ENCODE assay signal across 31 cellular contexts in genomic region chr17:6787081-6787693, GRCh38. TPM values are rescaled to one million over a fixed set of nuclear protein-coding genes. Genes with fewer than 3 reads are reported as not detected.
DNase-seq lines count a peak whose midpoint lies in the region; ATAC-seq, FAIRE-seq and TF ChIP-seq lines count a peak whose summit lies in the region.
"Had no signal": no experiment of that assay in that cellular context is flagged by ENCODE, and none has a peak within 500 bp of the region (broad histone marks: within the 10 kb centered on the region; RNA-seq: fewer than 3 reads in every experiment).

No MANE protein-coding gene starts in this region.

- H2BK15ac ChIP-seq in neuronal stem cell (ENCODE audit: low read length), result no peak overlapping the region

- H2BK120ac ChIP-seq in neuronal stem cell (ENCODE audit: low read depth, low read length), result no peak overlapping the region

- intact Hi-C loops in esophagus squamous epithelium (cut with DNase I), result no loop called here

- no peak overlapping the region for H2AK5ac ChIP-seq in neuronal stem cell (ENCODE audit: low read depth, low read length)

- H3K27me3 Mint-ChIP-seq in stimulated activated naive B cell treated with anti-CD40 and anti-IgM and Interleukin-4, amounts not matched to agents 10 μg/mL and 1 μg/mL and 100 μg/mL, for 72 hours, result peaks cover 51 to 53% of the 10 kb centered on the region in 2 donors

- H3K9me3 Mint-ChIP-seq in stimulated activated naive B cell treated with anti-CD40 and anti-IgM and Interleukin-4, amounts not matched to agents 10 μg/mL and 1 μg/mL and 100 μg/mL, for 72 hours, result no peaks in the 10 kb centered on the region

- no peak overlapping the region for H3K27ac Mint-ChIP-seq in stimulated activated naive B cell treated with anti-CD40 and anti-IgM and Interleukin-4, amounts not matched to agents 10 μg/mL and 1 μg/mL and 100 μg/mL, for 72 hours
- H3K27ac Mint-ChIP-seq: natural killer cell treated with Interleukin-12 subunit alpha and Interleukin-12 subunit beta and Interleukin-15 and Interleukin-18, amount 100 ng/mL, for 72 hours; T-cell had no signal

- no peak overlapping the region for H3K4me2 ChIP-seq in neuronal stem cell (ENCODE audit: insufficient read depth, low read length, poor library complexity, severe bottlenecking)

- H3K4me1 ChIP-seq in esophagus squamous epithelium (peaks cover 0 to 41% (median 0%) of the 10 kb centered on the region in 3 donors), neuronal stem cell (ENCODE audit: control insufficient read depth in 2 of 2, insufficient read depth in 1 of 2, low read depth in 1 of 2, low read length in 2 of 2) (no peaks in the 10 kb centered on the region), BE2C (no peaks in the 10 kb centered on the region)
- H3K4me1 ChIP-seq: gastroesophageal sphincter, lower lobe of right lung, upper lobe of right lung had no signal

- DNase-seq in RPMI8226 (peak; percentile 46), bronchial epithelial cell (ENCODE audit: low read depth) (peak; percentile 74), esophagus squamous epithelium (lab: John Stamatoyannopoulos, UW) (no peak), neuronal stem cell (ENCODE audit: low spot score) (no peak), BE2C (no peak)
- no peak for DNase-seq in stimulated activated naive B cell treated with anti-CD40 and anti-IgM and Interleukin-4, amounts not matched to agents 10 μg/mL and 1 μg/mL and 100 μg/mL, for 72 hours
- DNase-seq: activated CD4-positive, alpha-beta T cell treated with anti-CD3 and anti-CD28 coated beads for 48 hours; activated effector memory CD4-positive, alpha-beta T cell treated with Interleukin-2 at 50 U/mL for 16 hours; COR-L47; DMS53; erythroblast; lower lobe of right lung; mucosa of descending colon; NCI-H1048; NCI-H187; NCI-H524 treated with DMSO at 0.1 percent for 48 hours; small intestine; stimulated activated naive CD4-positive, alpha-beta T cell; T-cell; upper lobe of right lung had no signal

- H3K27me3 ChIP-seq in bronchial epithelial cell (ENCODE audit: control insufficient read depth, insufficient read depth, low read length), result peaks cover 1% of the 10 kb centered on the region
- peaks cover 0 to 6% (median 0%) of the 10 kb centered on the region in 4 donors for H3K27me3 ChIP-seq in esophagus squamous epithelium
- H3K27me3 ChIP-seq in neuronal stem cell (ENCODE audit: control insufficient read depth in 3 of 3, insufficient read depth in 3 of 3, low read depth in 1 of 3, low read length in 3 of 3), result peaks cover 0 to 5% (median 0%) of the 10 kb centered on the region in 3 experiments
- no peaks in the 10 kb centered on the region for H3K27me3 ChIP-seq in BE2C

- no peak overlapping the region for H3K4ac ChIP-seq in neuronal stem cell (ENCODE audit: low read length)

- no peaks in the 10 kb centered on the region for H3K36me3 ChIP-seq in bronchial epithelial cell (ENCODE audit: control insufficient read depth, insufficient read depth, low read length)
- H3K36me3 ChIP-seq in esophagus squamous epithelium, result no peaks in the 10 kb centered on the region
- no peaks in the 10 kb centered on the region for H3K36me3 ChIP-seq in neuronal stem cell (replicated peaks in 1 of 2; ENCODE audit: control insufficient read depth in 2 of 2, insufficient read depth in 2 of 2, low read length in 2 of 2)
- no peaks in the 10 kb centered on the region for H3K36me3 ChIP-seq in BE2C
- H3K36me3 ChIP-seq: gastroesophageal sphincter, lower lobe of right lung, upper lobe of right lung had no signal

- ATAC-seq in stimulated activated naive B cell treated with anti-CD40 and anti-IgM and Interleukin-4, amounts not matched to agents 10 μg/mL and 1 μg/mL and 100 μg/mL, for 72 hours (replicated peaks), result no peak
- no peak for ATAC-seq in HG03097 (IDR thresholded peaks at IDR 0.05; ENCODE audit: low FRiP score, unreplicated experiment)
- ATAC-seq: activated naive CD4-positive, alpha-beta T cell treated with anti-CD3 and anti-CD28 coated beads, Interleukin-2, amount 50 U/mL, for 72 hours; gastroesophageal sphincter; lower lobe of right lung; mucosa of descending colon; natural killer cell treated with Interleukin-12 subunit alpha and Interleukin-12 subunit beta and Interleukin-15 and Interleukin-18, amount 100 ng/mL, for 72 hours; Panc1; T-cell; upper lobe of right lung had no signal

- H3K4me3 ChIP-seq in bronchial epithelial cell (ENCODE audit: low read depth, low read length), result no peak overlapping the region
- peak overlapping the region in 3 of 4 donors; percentile 20 to 35 (median 23) for H3K4me3 ChIP-seq in esophagus squamous epithelium
- H3K4me3 ChIP-seq in neuronal stem cell (ENCODE audit: low read length in 2 of 2), result no peak overlapping the region
- H3K4me3 ChIP-seq in BE2C (ENCODE audit: low read depth, low read length), result no peak overlapping the region
- H3K4me3 ChIP-seq: gastroesophageal sphincter, lower lobe of right lung, mucosa of descending colon, upper lobe of right lung had no signal

- H3K4me3 Mint-ChIP-seq in stimulated activated naive B cell treated with anti-CD40 and anti-IgM and Interleukin-4, amounts not matched to agents 10 μg/mL and 1 μg/mL and 100 μg/mL, for 72 hours, result no peak overlapping the region
- H3K4me3 Mint-ChIP-seq: natural killer cell treated with Interleukin-12 subunit alpha and Interleukin-12 subunit beta and Interleukin-15 and Interleukin-18, amount 100 ng/mL, for 72 hours; T-cell had no signal

- H3K4me1 Mint-ChIP-seq in stimulated activated naive B cell treated with anti-CD40 and anti-IgM and Interleukin-4, amounts not matched to agents 10 μg/mL and 1 μg/mL and 100 μg/mL, for 72 hours, result no peaks in the 10 kb centered on the region

- H3K18ac ChIP-seq in neuronal stem cell (ENCODE audit: low read length), result no peak overlapping the region

- peak overlapping the region in 3 of 4 donors; percentile 51 to 76 (median 54) for H3K27ac ChIP-seq in esophagus squamous epithelium
- H3K27ac ChIP-seq in neuronal stem cell (replicated peaks; ENCODE audit: low read length), result no peak overlapping the region
- H3K27ac ChIP-seq: C4-2B, gastroesophageal sphincter, lower lobe of right lung, upper lobe of right lung had no signal

- H3K36me3 Mint-ChIP-seq in stimulated activated naive B cell treated with anti-CD40 and anti-IgM and Interleukin-4, amounts not matched to agents 10 μg/mL and 1 μg/mL and 100 μg/mL, for 72 hours, result no peaks in the 10 kb centered on the region
- H3K36me3 Mint-ChIP-seq: T-cell had no signal

- H3K9ac ChIP-seq in neuronal stem cell (ENCODE audit: low read depth, low read length, poor library complexity), result no peak overlapping the region

- no peak overlapping the region for H4K8ac ChIP-seq in neuronal stem cell (ENCODE audit: low read depth, low read length)

- no peak for TF ChIP-seq POLR2A in esophagus squamous epithelium (IDR thresholded peaks at IDR 0.05)

- TF ChIP-seq CTCF in bronchial epithelial cell (IDR thresholded peaks at IDR 0.05; ENCODE audit: insufficient read depth, low read length, severe bottlenecking) (no peak), esophagus squamous epithelium (IDR thresholded peaks at IDR 0.05) (no peak), BE2C (IDR thresholded peaks at IDR 0.05; ENCODE audit: low read depth, low read length) (no peak)

- no peaks in the 10 kb centered on the region for H3K79me1 ChIP-seq in neuronal stem cell (ENCODE audit: low read depth, low read length)

- H3K14ac ChIP-seq in neuronal stem cell (ENCODE audit: low read length), result no peak overlapping the region

- WGBS in esophagus squamous epithelium, 2 donors, result 19 to 21% methylated on average over 10 of the region's 10 CpGs
- WGBS in neuronal stem cell (ENCODE audit: extremely low coverage in 2 of 2, insufficient read length in 2 of 2, insufficient replicate concordance in 1 of 2), 2 donors, result no CpG with 5 or more reads among the region's 10 CpGs

- H2AFZ ChIP-seq in neuronal stem cell (ENCODE audit: low read length), result peak overlapping the region; percentile 42

- H4K91ac ChIP-seq in neuronal stem cell (ENCODE audit: low read depth, low read length, poor library complexity), result no peak overlapping the region

- H3K23ac ChIP-seq in neuronal stem cell (ENCODE audit: low read depth, low read length, poor library complexity), result no peak overlapping the region

- H2BK12ac ChIP-seq in neuronal stem cell (ENCODE audit: low read length), result no peak overlapping the region

- H2BK5ac ChIP-seq in neuronal stem cell (ENCODE audit: low read length), result no peak overlapping the region

- no peaks in the 10 kb centered on the region for H3K9me3 ChIP-seq in esophagus squamous epithelium
- H3K9me3 ChIP-seq in neuronal stem cell (replicated peaks in 1 of 2; ENCODE audit: control insufficient read depth in 2 of 2, insufficient read depth in 1 of 2, low read depth in 1 of 2, low read length in 2 of 2), result peaks cover 0 to 9% of the 10 kb centered on the region in 2 donors
- H3K9me3 ChIP-seq in BE2C, result no peaks in the 10 kb centered on the region
- H3K9me3 ChIP-seq: lower lobe of right lung, mucosa of descending colon, upper lobe of right lung had no signal

- FAIRE-seq in bronchial epithelial cell (lab: Jason Lieb, UNC), result peak; percentile 43
- FAIRE-seq: GM12891, small intestine had no signal

RNA-seq across cellular contexts. Expression of gene FBXO39, which starts 11.2 kb away (rescaled TPM):
- total RNA-seq in bronchial epithelial cell (0.13 TPM in 1 of 2 replicates, not detected in the other), esophagus squamous epithelium (1 to 10 TPM in 3 of 4 donors, under 1 TPM in 1; 0.48 to 2.9 (median 1.9) TPM)
- polyA plus RNA-seq in neuronal stem cell (2013, experiment 1 of 2), result not detected
- polyA plus RNA-seq in neuronal stem cell (2013, experiment 2 of 2), result not detected
- not detected for polyA plus RNA-seq in BE2C (2012; ENCODE audit: insufficient read depth, insufficient read length, low read depth)
- total RNA-seq: activated CD8-positive, alpha-beta memory T cell treated with anti-CD3 and anti-CD28 coated beads for 36 hours; HT1080; lower lobe of right lung had no signal

RNA-seq across cellular contexts. Expression of gene XAF1, which starts 31.3 kb away (rescaled TPM):
- total RNA-seq in bronchial epithelial cell, result under 0.01 and 0.53 TPM in 2 replicates
- 10 to 100 TPM in 3 of 4 donors, 1 to 10 TPM in 1; 6.9 to 24.0 (median 15.5) TPM for total RNA-seq in esophagus squamous epithelium
- 0.01 TPM for polyA plus RNA-seq in neuronal stem cell (2013, experiment 1 of 2)
- polyA plus RNA-seq in neuronal stem cell (2013, experiment 2 of 2), result 0.01 TPM
- polyA plus RNA-seq in BE2C (2012; ENCODE audit: insufficient read depth, insufficient read length, low read depth), result 7.1 TPM
- total RNA-seq: HT1080 had no signal

RNA-seq across cellular contexts. Expression of gene TEKT1, which starts 44.3 kb away (rescaled TPM):
- total RNA-seq in bronchial epithelial cell (not detected in 2 replicates), esophagus squamous epithelium (not detected)
- polyA plus RNA-seq in neuronal stem cell (2013, experiment 1 of 2), result 0.31 TPM
- polyA plus RNA-seq in neuronal stem cell (2013, experiment 2 of 2), result 0.11 TPM
- not detected for polyA plus RNA-seq in BE2C (2012; ENCODE audit: insufficient read depth, insufficient read length, low read depth)
- total RNA-seq: activated CD8-positive, alpha-beta memory T cell treated with anti-CD3 and anti-CD28 coated beads for 36 hours; activated naive CD4-positive, alpha-beta T cell treated with anti-CD3 and anti-CD28 coated beads, Interleukin-2, amount 50 U/mL, for 72 hours; HT1080; mucosa of descending colon; natural killer cell treated with Interleukin-12 subunit alpha and Interleukin-12 subunit beta and Interleukin-15 and Interleukin-18, amount 100 ng/mL, for 72 hours; omental fat pad; renal cortical epithelial cell; T-cell; upper lobe of right lung had no signal
- polyA plus RNA-seq: small intestine had no signal

Comparison
In these comparisons a context has a peak if more than half of its experiments do, and no peak if none do; other contexts are left out.
1. DNase-seq: peak in RPMI8226 (single experiment) and bronchial epithelial cell (single experiment); none in esophagus squamous epithelium (single experiment), neuronal stem cell (single experiment), stimulated activated naive B cell treated with anti-CD40 and anti-IgM and Interleukin-4, amounts not matched to agents 10 μg/mL and 1 μg/mL and 100 μg/mL, for 72 hours (single experiment) and BE2C (single experiment).
2. H3K4me3 ChIP-seq: peak in esophagus squamous epithelium (3 of 4); none in bronchial epithelial cell (single experiment), neuronal stem cell (0 of 2) and BE2C (single experiment).